1 cellular context compared by ENCODE assay signal in the genomic region with DNA sequence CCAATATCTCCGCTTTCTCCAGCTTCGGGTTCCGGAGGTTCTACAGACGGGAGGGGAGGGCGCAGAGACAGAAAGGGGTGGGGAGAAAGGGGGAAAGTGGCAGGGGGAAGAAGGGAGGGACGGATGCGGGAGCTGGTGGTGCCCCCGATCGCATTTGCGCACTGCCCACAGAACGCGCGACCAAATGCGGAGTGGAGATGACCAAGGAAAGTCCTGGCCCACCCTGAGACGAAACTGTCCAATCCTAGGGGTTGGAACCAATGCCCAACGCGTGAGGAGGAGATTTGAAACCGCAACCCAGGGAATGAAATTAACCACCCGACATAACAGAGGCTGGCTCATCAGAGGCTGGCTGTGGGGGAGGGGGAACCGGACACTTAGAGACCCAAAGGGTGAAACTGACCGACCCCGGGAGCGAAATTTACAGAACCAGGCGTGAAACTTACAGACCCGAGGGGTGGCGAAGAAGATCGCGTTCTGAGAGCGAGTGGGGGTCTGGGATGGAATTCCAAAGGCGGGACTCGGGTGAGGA.
TF ChIP-seq lines count a peak whose summit lies in the region.

No MANE protein-coding gene starts in this region.

TF ChIP-seq in GM23338, 12 proteins besides CTCF, POLR2A, EP300 and RAD21 (continued from another document):
- TF ChIP-seq, protein P1, sequence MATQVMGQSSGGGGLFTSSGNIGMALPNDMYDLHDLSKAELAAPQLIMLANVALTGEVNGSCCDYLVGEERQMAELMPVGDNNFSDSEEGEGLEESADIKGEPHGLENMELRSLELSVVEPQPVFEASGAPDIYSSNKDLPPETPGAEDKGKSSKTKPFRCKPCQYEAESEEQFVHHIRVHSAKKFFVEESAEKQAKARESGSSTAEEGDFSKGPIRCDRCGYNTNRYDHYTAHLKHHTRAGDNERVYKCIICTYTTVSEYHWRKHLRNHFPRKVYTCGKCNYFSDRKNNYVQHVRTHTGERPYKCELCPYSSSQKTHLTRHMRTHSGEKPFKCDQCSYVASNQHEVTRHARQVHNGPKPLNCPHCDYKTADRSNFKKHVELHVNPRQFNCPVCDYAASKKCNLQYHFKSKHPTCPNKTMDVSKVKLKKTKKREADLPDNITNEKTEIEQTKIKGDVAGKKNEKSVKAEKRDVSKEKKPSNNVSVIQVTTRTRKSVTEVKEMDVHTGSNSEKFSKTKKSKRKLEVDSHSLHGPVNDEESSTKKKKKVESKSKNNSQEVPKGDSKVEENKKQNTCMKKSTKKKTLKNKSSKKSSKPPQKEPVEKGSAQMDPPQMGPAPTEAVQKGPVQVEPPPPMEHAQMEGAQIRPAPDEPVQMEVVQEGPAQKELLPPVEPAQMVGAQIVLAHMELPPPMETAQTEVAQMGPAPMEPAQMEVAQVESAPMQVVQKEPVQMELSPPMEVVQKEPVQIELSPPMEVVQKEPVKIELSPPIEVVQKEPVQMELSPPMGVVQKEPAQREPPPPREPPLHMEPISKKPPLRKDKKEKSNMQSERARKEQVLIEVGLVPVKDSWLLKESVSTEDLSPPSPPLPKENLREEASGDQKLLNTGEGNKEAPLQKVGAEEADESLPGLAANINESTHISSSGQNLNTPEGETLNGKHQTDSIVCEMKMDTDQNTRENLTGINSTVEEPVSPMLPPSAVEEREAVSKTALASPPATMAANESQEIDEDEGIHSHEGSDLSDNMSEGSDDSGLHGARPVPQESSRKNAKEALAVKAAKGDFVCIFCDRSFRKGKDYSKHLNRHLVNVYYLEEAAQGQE (IDR thresholded peaks at IDR 0.05; ENCODE audit: unreplicated experiment): no peak
- no peak for TF ChIP-seq ZNF462 (CRISPR knock-in tag; IDR thresholded peaks at IDR 0.05)
- TF ChIP-seq NANOG (IDR thresholded peaks at IDR 0.05; ENCODE audit: borderline replicate concordance): no peak
- no peak for TF ChIP-seq JUNB (IDR thresholded peaks at IDR 0.05; ENCODE audit: unreplicated experiment)
- TF ChIP-seq ZNF114 (CRISPR knock-in tag; IDR thresholded peaks at IDR 0.05): no peak
- no peak for TF ChIP-seq CREB1 (CRISPR knock-in tag; IDR thresholded peaks at IDR 0.05; ENCODE audit: low read depth)
- TF ChIP-seq ETS1 (IDR thresholded peaks at IDR 0.05): no peak
- TF ChIP-seq ZNF331 (CRISPR knock-in tag; IDR thresholded peaks at IDR 0.05; ENCODE audit: low read depth): no peak
